16 cellular contexts compared by ENCODE assay signal in genomic region chr2:145591109-145591809, GRCh38.
"Had no signal": no experiment of that assay in that cellular context is flagged by ENCODE, and none has a peak within 500 bp of the region (broad histone marks: within the 10 kb centered on the region; RNA-seq: fewer than 3 reads in every experiment).

No MANE protein-coding gene starts in this region.

- ATAC-seq: activated CD4-positive, CD25-positive, alpha-beta regulatory T cell treated with anti-CD3 and anti-CD28 coated beads, Interleukin-2, amount 50 U/mL, for 24 hours; activated CD8-positive, alpha-beta memory T cell treated with anti-CD3 and anti-CD28 coated beads, Interleukin-2, amount 10 ng/mL, durations not matched to agents 7 days and 5 days; activated naive CD4-positive, alpha-beta T cell treated with anti-CD3 and anti-CD28 coated beads, Interleukin-2, amount 50 U/mL, for 72 hours; stimulated activated effector memory CD8-positive, alpha-beta T cell treated with anti-CD3 and anti-CD28 coated beads, Interleukin-12 subunit alpha, Interleukin-12 subunit beta, amount 100 ng/mL, for 72 hours had no signal

- H3K9me3 Mint-ChIP-seq: activated naive CD4-positive, alpha-beta T cell treated with anti-CD3 and anti-CD28 coated beads, Interleukin-2, amount 50 U/mL, for 72 hours; activated T-cell treated with anti-CD3 and anti-CD28 coated beads, Interleukin-2, amount 50 U/mL, for 24 hours; endodermal cell; mesothelial cell of epicardium; stimulated activated effector memory CD8-positive, alpha-beta T cell treated with anti-CD3 and anti-CD28 coated beads, Interleukin-12 subunit alpha, Interleukin-12 subunit beta, amount 100 ng/mL, for 72 hours; T-helper 1 cell treated with Interleukin-12 subunit alpha and Interleukin-12 subunit beta and Interleukin-4 antibody, amounts not matched to agents 30 μg/mL and 1 μg/mL, for 36 hours had no signal

- H3K4me1 Mint-ChIP-seq: activated CD8-positive, alpha-beta memory T cell treated with anti-CD3 and anti-CD28 coated beads, Interleukin-2, amount 10 ng/mL, durations not matched to agents 7 days and 5 days; stimulated activated effector memory CD8-positive, alpha-beta T cell treated with anti-CD3 and anti-CD28 coated beads, Interleukin-12 subunit alpha, Interleukin-12 subunit beta, amount 100 ng/mL, for 72 hours had no signal

- H3K4me2 ChIP-seq: hepatocyte had no signal

- H3K4me3 Mint-ChIP-seq: activated CD8-positive, alpha-beta memory T cell treated with anti-CD3 and anti-CD28 coated beads, Interleukin-2, amount 10 ng/mL, durations not matched to agents 7 days and 5 days; activated T-cell treated with anti-CD3 and anti-CD28 coated beads, Interleukin-2, amount 50 U/mL, for 24 hours; endodermal cell; mesothelial cell of epicardium; stimulated activated effector memory CD8-positive, alpha-beta T cell treated with anti-CD3 and anti-CD28 coated beads, Interleukin-12 subunit alpha, Interleukin-12 subunit beta, amount 100 ng/mL, for 72 hours; T-helper 1 cell treated with Interleukin-12 subunit alpha and Interleukin-12 subunit beta and Interleukin-4 antibody, amounts not matched to agents 30 μg/mL and 1 μg/mL, for 36 hours had no signal

- H3K27ac Mint-ChIP-seq: activated CD8-positive, alpha-beta memory T cell treated with anti-CD3 and anti-CD28 coated beads, Interleukin-2, amount 10 ng/mL, durations not matched to agents 7 days and 5 days; activated naive CD4-positive, alpha-beta T cell treated with anti-CD3 and anti-CD28 coated beads, Interleukin-2, amount 50 U/mL, for 72 hours; activated T-cell treated with anti-CD3 and anti-CD28 coated beads, Interleukin-2, amount 50 U/mL, for 24 hours; endodermal cell; mesothelial cell of epicardium; stimulated activated effector memory CD8-positive, alpha-beta T cell treated with anti-CD3 and anti-CD28 coated beads, Interleukin-12 subunit alpha, Interleukin-12 subunit beta, amount 100 ng/mL, for 72 hours; T-helper 1 cell treated with Interleukin-12 subunit alpha and Interleukin-12 subunit beta and Interleukin-4 antibody, amounts not matched to agents 30 μg/mL and 1 μg/mL, for 36 hours had no signal

- H2AFZ ChIP-seq: hepatocyte had no signal

- H3K4me1 ChIP-seq: tibial artery, vagina had no signal

- H3K27ac ChIP-seq: brain microvascular endothelial cell, hepatocyte, tibial artery, vagina had no signal

- H3K9me3 ChIP-seq: tibial artery, vagina had no signal

- DNase-seq: activated CD4-positive, alpha-beta T cell treated with anti-CD3 and anti-CD28 coated beads, Interleukin-2, amount 50 U/mL, for 48 hours; activated CD8-positive, alpha-beta memory T cell treated with anti-CD3 and anti-CD28 coated beads, Interleukin-2, amount 10 ng/mL, durations not matched to agents 7 days and 5 days; activated effector memory CD4-positive, alpha-beta T cell treated with Interleukin-2 at 50 U/mL for 16 hours; activated T-cell treated with anti-CD3 and anti-CD28 coated beads, Interleukin-2, amount 50 U/mL, for 24 hours; amniotic stem cell; brain microvascular endothelial cell; endodermal cell; kidney glomerular epithelial cell; tibial artery had no signal

- H3K27me3 Mint-ChIP-seq: activated CD8-positive, alpha-beta memory T cell treated with anti-CD3 and anti-CD28 coated beads, Interleukin-2, amount 10 ng/mL, durations not matched to agents 7 days and 5 days; activated T-cell treated with anti-CD3 and anti-CD28 coated beads, Interleukin-2, amount 50 U/mL, for 24 hours had no signal

- H3K4me3 ChIP-seq: hepatocyte, tibial artery, vagina had no signal

- H3K27me3 ChIP-seq: brain microvascular endothelial cell, hepatocyte, tibial artery, vagina had no signal

- H3K79me2 ChIP-seq: hepatocyte had no signal

- H3K36me3 ChIP-seq: brain microvascular endothelial cell, tibial artery, vagina had no signal
